Comparison of ENCODE assay signal across 7 cellular contexts in the genomic region with DNA sequence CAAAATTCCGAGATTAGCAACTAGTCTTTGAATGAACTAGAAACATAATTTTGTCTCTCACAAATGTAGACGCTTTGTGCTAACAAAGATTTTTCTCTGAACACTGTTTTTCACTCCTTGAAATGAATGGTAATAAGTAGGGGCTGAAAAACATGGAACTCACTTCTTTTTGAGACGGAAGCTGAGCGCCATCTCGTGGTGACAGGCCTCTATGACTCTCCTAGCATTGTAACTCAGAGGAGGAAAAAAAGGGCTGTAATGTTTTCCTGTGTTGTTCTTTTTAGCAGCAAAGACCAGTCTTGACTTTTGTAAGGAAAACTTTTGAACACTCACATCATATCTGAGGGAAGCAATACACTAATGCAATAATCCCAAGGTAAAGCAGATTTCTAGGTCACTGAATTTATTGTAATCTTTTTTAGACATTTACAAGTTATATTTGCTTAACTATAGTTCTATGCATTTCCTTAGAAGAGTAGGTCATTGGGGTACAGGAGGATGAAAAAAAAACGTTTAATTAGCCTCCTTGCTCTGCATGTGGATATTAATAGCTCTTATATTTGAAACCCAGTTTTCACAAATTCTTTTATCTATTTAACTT.
DNase-seq lines count a peak whose midpoint lies in the region; ATAC-seq, FAIRE-seq and TF ChIP-seq lines count a peak whose summit lies in the region.

No MANE protein-coding gene starts in this region.

- peak; percentile 66 for FAIRE-seq in G401.6 (lab: Jason Lieb, UNC)

- no peaks in the 10 kb centered on the region for H3K4me1 ChIP-seq in ascending aorta

- H3K36me3 ChIP-seq in ascending aorta = no peaks in the 10 kb centered on the region

- TF ChIP-seq CTCF in ascending aorta (IDR thresholded peaks at IDR 0.05) = peak in 2 of 3 experiments; percentile 12 to 23

- no peaks in the 10 kb centered on the region for H3K9me3 ChIP-seq in ascending aorta

- DNase-seq in NCI-H460 (ENCODE audit: extremely low read depth, low read depth) (peak; percentile 65), ascending aorta (ENCODE audit: low spot score in 2 of 2) (no peak), iris pigment epithelial cell (ENCODE audit: low read depth) (peak; percentile 63)

- no peaks in the 10 kb centered on the region for H3K27me3 ChIP-seq in ascending aorta

- ATAC-seq in HG02885 (IDR thresholded peaks at IDR 0.05; ENCODE audit: poor library complexity, unreplicated experiment) (peak; percentile 66), HG03565 (IDR thresholded peaks at IDR 0.05; ENCODE audit: unreplicated experiment) (no peak)

- intact Hi-C loops in ascending aorta (cut with DNase I) = no loop called here

- no peak overlapping the region for H3K4me3 ChIP-seq in ascending aorta

- H3K27ac ChIP-seq in ascending aorta (no peak overlapping the region), temporal lobe (ENCODE audit: low read depth, low read length) (peak overlapping the region; percentile 32)

Comparison
In these comparisons a context has a peak if more than half of its experiments do, and no peak if none do; other contexts are left out.
1. DNase-seq: peak in NCI-H460 (single experiment) and iris pigment epithelial cell (single experiment); none in ascending aorta (0 of 2).